Comparison of ENCODE assay signal across 20 cellular contexts in genomic region chr17:49835472-49835871, GRCh38. TPM values are rescaled to one million over a fixed set of nuclear protein-coding genes. Genes with fewer than 3 reads are reported as not detected.
A peak's percentile ranks its signal among the peaks of the same experiment; 100 is the strongest.
DNase-seq lines count a peak whose midpoint lies in the region; ATAC-seq and TF ChIP-seq lines count a peak whose summit lies in the region.
"Had no signal": no experiment of that assay in that cellular context is flagged by ENCODE, and none has a peak within 500 bp of the region (broad histone marks: within the 10 kb centered on the region; RNA-seq: fewer than 3 reads in every experiment).

No MANE protein-coding gene starts in this region.

- intact Hi-C loops in left ventricle myocardium inferior (cut with micrococcal nuclease): no loop called here
- intact Hi-C loops in cardiac septum (cut with DNase I): no loop called here
- intact Hi-C loops in ascending aorta (cut with DNase I): loop anchor here (5.0 kb wide), 2 partner anchors 48 to 263 kb away; partner anchors contain the start of gene KAT7
- intact Hi-C loops in upper lobe of right lung (cut with DNase I): no loop called here

- H3K23ac ChIP-seq in mesenchymal stem cell (ENCODE audit: low read length in 2 of 2): no peak overlapping the region

- H4K8ac ChIP-seq in mesenchymal stem cell (ENCODE audit: low read length): no peak overlapping the region

- H3K18ac ChIP-seq in mesenchymal stem cell (ENCODE audit: low read depth in 1 of 2, low read length in 2 of 2): no peak overlapping the region

- no peak overlapping the region for H2BK120ac ChIP-seq in mesenchymal stem cell (ENCODE audit: low read depth, low read length)

- no peak overlapping the region for H3K4me2 ChIP-seq in mesenchymal stem cell (ENCODE audit: low read length, poor library complexity, severe bottlenecking)

- DNase-seq in left ventricle myocardium inferior: no peak
- DNase-seq in cardiac septum (ENCODE audit: low spot score): no peak
- no peak for DNase-seq in ascending aorta (ENCODE audit: low spot score in 2 of 2)
- DNase-seq in mesenchymal stem cell: no peak
- no peak for DNase-seq in upper lobe of right lung
- DNase-seq in stimulated activated CD4-positive, alpha-beta T cell treated with anti-CD3 and anti-CD28 coated beads, Interleukin-1b, Interleukin-23, amount 100 ng/mL, for 48 hours: no peak
- DNase-seq in erythroblast (lab: John Stamatoyannopoulos, UW): no peak
- DNase-seq: activated CD4-positive, alpha-beta memory T cell treated with anti-CD3 and anti-CD28 coated beads, Interleukin-2, amount 10 ng/mL, durations not matched to agents 7 days and 5 days; effector CD4-positive, alpha-beta T cell; GF-D8; H7; stimulated activated CD4-positive, alpha-beta T cell treated with anti-CD3 and anti-CD28 coated beads, Interleukin-4, amount 100 ng/mL, for 4 hours had no signal

- peaks cover 30% of the 10 kb centered on the region for H3K79me1 ChIP-seq in mesenchymal stem cell (replicated peaks; ENCODE audit: low read length, poor library complexity, severe bottlenecking)

- no peak for TF ChIP-seq CTCF in left ventricle myocardium inferior (IDR thresholded peaks at IDR 0.05; ENCODE audit: borderline replicate concordance)
- TF ChIP-seq CTCF in ascending aorta (IDR thresholded peaks at IDR 0.05): no peak
- TF ChIP-seq CTCF in upper lobe of right lung (IDR thresholded peaks at IDR 0.05): no peak

- peak overlapping the region; percentile 47 for H3K27ac ChIP-seq in left ventricle myocardium inferior (replicated peaks)
- peak overlapping the region; percentile 79 to 82 for H3K27ac ChIP-seq in ascending aorta
- peak overlapping the region; percentile 99 for H3K27ac ChIP-seq in mesenchymal stem cell (ENCODE audit: low read length, poor library complexity, severe bottlenecking)
- peak overlapping the region; percentile 75 for H3K27ac ChIP-seq in upper lobe of right lung

- H3K36me3 ChIP-seq in left ventricle myocardium inferior: peaks cover 11% of the 10 kb centered on the region
- peaks cover 0 to 30% of the 10 kb centered on the region in 2 donors for H3K36me3 ChIP-seq in ascending aorta
- H3K36me3 ChIP-seq in mesenchymal stem cell (ENCODE audit: control insufficient read depth in 1 of 2, insufficient read depth in 2 of 2, low read depth in 1 of 2, low read length in 2 of 2): peaks cover 21 to 39% of the 10 kb centered on the region in 2 experiments
- H3K36me3 ChIP-seq in upper lobe of right lung: peaks cover 19% of the 10 kb centered on the region

- H3K9me3 ChIP-seq in left ventricle myocardium inferior (replicated peaks): no peaks in the 10 kb centered on the region
- no peaks in the 10 kb centered on the region for H3K9me3 ChIP-seq in ascending aorta
- H3K9me3 ChIP-seq in mesenchymal stem cell (ENCODE audit: control insufficient read depth, low read length): no peaks in the 10 kb centered on the region
- no peaks in the 10 kb centered on the region for H3K9me3 ChIP-seq in upper lobe of right lung

- no peak overlapping the region for H2AFZ ChIP-seq in mesenchymal stem cell (ENCODE audit: low read depth, low read length)

- H3K27me3 ChIP-seq in left ventricle myocardium inferior (ENCODE audit: low read depth) (no peaks in the 10 kb centered on the region), ascending aorta (no peaks in the 10 kb centered on the region), mesenchymal stem cell (ENCODE audit: control insufficient read depth in 1 of 2, insufficient read depth in 1 of 2, low read length in 2 of 2) (no peaks in the 10 kb centered on the region), upper lobe of right lung (no peaks in the 10 kb centered on the region)

- H4K91ac ChIP-seq in mesenchymal stem cell (ENCODE audit: low read length): no peak overlapping the region

- peak overlapping the region; percentile 96 for H2AK5ac ChIP-seq in mesenchymal stem cell (ENCODE audit: low read length, severe bottlenecking)

- WGBS in mesenchymal stem cell: 96% methylated on average over 7 of the region's 7 CpGs

- no peak overlapping the region for H3K9ac ChIP-seq in mesenchymal stem cell (ENCODE audit: low read length)

- peak; percentile 49 for ATAC-seq in upper lobe of right lung
- ATAC-seq in GM21529 (IDR thresholded peaks at IDR 0.05; ENCODE audit: unreplicated experiment): no peak

- H2BK12ac ChIP-seq in mesenchymal stem cell (ENCODE audit: low read length in 2 of 2): no peak overlapping the region

- peak overlapping the region; percentile 26 for H2BK5ac ChIP-seq in mesenchymal stem cell (ENCODE audit: low read depth, low read length, poor library complexity, severe bottlenecking)

- no peak overlapping the region for H3K14ac ChIP-seq in mesenchymal stem cell (ENCODE audit: low read length in 2 of 2)

- no peak for TF ChIP-seq POLR2A in erythroblast (IDR thresholded peaks at IDR 0.05; ENCODE audit: low read length)

- no peak overlapping the region for H2BK15ac ChIP-seq in mesenchymal stem cell (ENCODE audit: low read depth, poor library complexity, severe bottlenecking)

- H3K4me1 ChIP-seq in left ventricle myocardium inferior (peaks cover 51% of the 10 kb centered on the region), ascending aorta (peaks cover 11 to 35% of the 10 kb centered on the region in 2 donors), mesenchymal stem cell (ENCODE audit: control insufficient read depth, insufficient read depth, low read depth, low read length) (peaks cover 40% of the 10 kb centered on the region), upper lobe of right lung (peaks cover 47% of the 10 kb centered on the region)

- no peak overlapping the region for H3K4me3 ChIP-seq in left ventricle myocardium inferior
- no peak overlapping the region for H3K4me3 ChIP-seq in ascending aorta
- no peak overlapping the region for H3K4me3 ChIP-seq in mesenchymal stem cell (ENCODE audit: insufficient read depth in 1 of 2, low read depth in 1 of 2, low read length in 2 of 2)
- no peak overlapping the region for H3K4me3 ChIP-seq in upper lobe of right lung

- H3K4ac ChIP-seq in mesenchymal stem cell (ENCODE audit: low read depth in 1 of 2, low read length in 2 of 2): no peak overlapping the region

RNA-seq across cellular contexts. Expression of gene TAC4, which starts 12.4 kb away (rescaled TPM):
- 0.44 TPM for total RNA-seq in left ventricle myocardium inferior
- 1.7 TPM for total RNA-seq in cardiac septum
- not detected for total RNA-seq in ascending aorta
- not detected for polyA plus RNA-seq in mesenchymal stem cell (2013, experiment 1 of 2)
- not detected for polyA plus RNA-seq in mesenchymal stem cell (2013, experiment 2 of 2)
- total RNA-seq in upper lobe of right lung: not detected
- total RNA-seq: activated CD4-positive, alpha-beta memory T cell treated with anti-CD3 and anti-CD28 coated beads, Interleukin-2, amount 10 ng/mL, durations not matched to agents 7 days and 5 days; activated T-helper 2 cell treated with anti-CD3 and anti-CD28 coated beads, Interferon-gamma antibody, Interleukin-2, Interleukin-4, amounts not matched to agents 10 μg/mL and 5 μg/mL and 100 μg/mL, durations not matched to agents 14 hours and 24 hours and 36 hours; fibroblast of villous mesenchyme; H7; lung microvascular endothelial cell; M059J; SK-MEL-5; ureter had no signal
- polyA plus RNA-seq: neural cell had no signal

RNA-seq across cellular contexts. Expression of gene KAT7, which starts 47.0 kb away (rescaled TPM):
- total RNA-seq in left ventricle myocardium inferior (52.6 TPM), cardiac septum (63.2 TPM), ascending aorta (46.6 TPM), upper lobe of right lung (61.4 TPM)
- polyA plus RNA-seq in mesenchymal stem cell (2013, experiment 1 of 2): 22.5 TPM
- polyA plus RNA-seq in mesenchymal stem cell (2013, experiment 2 of 2): 25.7 TPM

Comparison
In these comparisons a context has a peak if more than half of its experiments do, and no peak if none do; other contexts are left out.
1. H3K27ac ChIP-seq: peak in every context shown above with its lines; median percentile 99 in mesenchymal stem cell; 80 in ascending aorta; 75 in upper lobe of right lung; 47 in left ventricle myocardium inferior.